In genomic region chr10:35448687-35449662, GRCh38 we compare ENCODE assay signal across 1 cellular context.
TF ChIP-seq lines count a peak whose summit lies in the region.

No MANE protein-coding gene starts in this region.

TF ChIP-seq in HepG2, 621 proteins besides CTCF, POLR2A, EP300 and RAD21 (continued from another document and continues in another):
- no peak for TF ChIP-seq NFAT5 (CRISPR knock-in tag; IDR thresholded peaks at IDR 0.05)
- no peak for TF ChIP-seq SIX4 (CRISPR knock-in tag; IDR thresholded peaks at IDR 0.05)
- 0 out of 2 replicates have a peak, but pooled peaks have one; percentile 36 for TF ChIP-seq ZNF616 (CRISPR knock-in tag; IDR thresholded peaks at IDR 0.05; ENCODE audit: low read depth)
- TF ChIP-seq ZNF160 (CRISPR knock-in tag; IDR thresholded peaks at IDR 0.05), result no peak
- TF ChIP-seq ZNF230 (CRISPR knock-in tag; IDR thresholded peaks at IDR 0.05), result 0 out of 2 replicates have a peak, but pooled peaks have one; percentile 45
- TF ChIP-seq SMC3 (IDR thresholded peaks at IDR 0.05; ENCODE audit: low read length), result no peak
- no peak for TF ChIP-seq PRDM10 (CRISPR knock-in tag; IDR thresholded peaks at IDR 0.05; ENCODE audit: low read depth)
- 0 out of 2 replicates have a peak, but pooled peaks have one; percentile 30 for TF ChIP-seq DPF2 (CRISPR knock-in tag; IDR thresholded peaks at IDR 0.05; ENCODE audit: borderline replicate concordance, low read depth)
- TF ChIP-seq SOX5 (CRISPR knock-in tag; IDR thresholded peaks at IDR 0.05; ENCODE audit: borderline replicate concordance), result peak; percentile 58
- peak; percentile 94 for TF ChIP-seq ZNF263 (CRISPR knock-in tag; IDR thresholded peaks at IDR 0.05)
- TF ChIP-seq, protein P1, sequence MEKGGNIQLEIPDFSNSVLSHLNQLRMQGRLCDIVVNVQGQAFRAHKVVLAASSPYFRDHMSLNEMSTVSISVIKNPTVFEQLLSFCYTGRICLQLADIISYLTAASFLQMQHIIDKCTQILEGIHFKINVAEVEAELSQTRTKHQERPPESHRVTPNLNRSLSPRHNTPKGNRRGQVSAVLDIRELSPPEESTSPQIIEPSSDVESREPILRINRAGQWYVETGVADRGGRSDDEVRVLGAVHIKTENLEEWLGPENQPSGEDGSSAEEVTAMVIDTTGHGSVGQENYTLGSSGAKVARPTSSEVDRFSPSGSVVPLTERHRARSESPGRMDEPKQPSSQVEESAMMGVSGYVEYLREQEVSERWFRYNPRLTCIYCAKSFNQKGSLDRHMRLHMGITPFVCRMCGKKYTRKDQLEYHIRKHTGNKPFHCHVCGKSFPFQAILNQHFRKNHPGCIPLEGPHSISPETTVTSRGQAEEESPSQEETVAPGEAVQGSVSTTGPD (CRISPR knock-in tag; IDR thresholded peaks at IDR 0.05), result peak; percentile 58; the same call in 1 of the 2 replicates
- no peak for TF ChIP-seq NRL (CRISPR knock-in tag; IDR thresholded peaks at IDR 0.05; ENCODE audit: borderline replicate concordance)
- no peak for TF ChIP-seq SMYD3 (CRISPR knock-in tag; IDR thresholded peaks at IDR 0.05)
- no peak for TF ChIP-seq ZNF770 (CRISPR knock-in tag; IDR thresholded peaks at IDR 0.05)
- TF ChIP-seq, protein P2, sequence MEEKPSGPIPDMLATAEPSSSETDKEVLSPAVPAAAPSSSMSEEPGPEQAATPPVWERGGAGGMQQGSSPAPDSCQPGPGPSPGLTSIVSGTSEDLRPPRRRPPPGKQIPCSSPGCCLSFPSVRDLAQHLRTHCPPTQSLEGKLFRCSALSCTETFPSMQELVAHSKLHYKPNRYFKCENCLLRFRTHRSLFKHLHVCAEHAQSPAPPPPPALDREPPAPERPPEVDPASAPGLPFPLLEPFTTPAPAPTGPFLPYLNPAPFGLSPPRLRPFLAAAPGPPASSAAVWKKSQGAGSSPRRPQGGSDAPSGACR (CRISPR knock-in tag; IDR thresholded peaks at IDR 0.05), result 0 out of 2 replicates have a peak, but pooled peaks have one; percentile 66
- no peak for TF ChIP-seq FOXO4 (CRISPR knock-in tag; conservative IDR thresholded peaks at IDR 0.05)
- TF ChIP-seq AKAP8 (CRISPR knock-in tag; IDR thresholded peaks at IDR 0.05), result 0 out of 2 replicates have a peak, but pooled peaks have one; percentile 26
- TF ChIP-seq THAP11 (CRISPR knock-in tag; IDR thresholded peaks at IDR 0.05), result 0 out of 2 replicates have a peak, but pooled peaks have one; percentile 15
- no peak for TF ChIP-seq JARID2 (CRISPR knock-in tag; IDR thresholded peaks at IDR 0.05; ENCODE audit: insufficient replicate concordance)
- TF ChIP-seq, protein P3, sequence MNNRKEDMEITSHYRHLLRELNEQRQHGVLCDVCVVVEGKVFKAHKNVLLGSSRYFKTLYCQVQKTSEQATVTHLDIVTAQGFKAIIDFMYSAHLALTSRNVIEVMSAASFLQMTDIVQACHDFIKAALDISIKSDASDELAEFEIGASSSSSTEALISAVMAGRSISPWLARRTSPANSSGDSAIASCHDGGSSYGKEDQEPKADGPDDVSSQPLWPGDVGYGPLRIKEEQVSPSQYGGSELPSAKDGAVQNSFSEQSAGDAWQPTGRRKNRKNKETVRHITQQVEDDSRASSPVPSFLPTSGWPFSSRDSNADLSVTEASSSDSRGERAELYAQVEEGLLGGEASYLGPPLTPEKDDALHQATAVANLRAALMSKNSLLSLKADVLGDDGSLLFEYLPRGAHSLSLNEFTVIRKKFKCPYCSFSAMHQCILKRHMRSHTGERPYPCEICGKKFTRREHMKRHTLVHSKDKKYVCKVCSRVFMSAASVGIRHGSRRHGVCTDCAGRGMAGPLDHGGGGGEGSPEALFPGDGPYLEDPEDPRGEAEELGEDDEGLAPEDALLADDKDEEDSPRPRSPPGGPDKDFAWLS (CRISPR knock-in tag; IDR thresholded peaks at IDR 0.05; ENCODE audit: borderline replicate concordance), result no peak
- no peak for TF ChIP-seq CBFB (CRISPR knock-in tag; IDR thresholded peaks at IDR 0.05)
- TF ChIP-seq KAT2B (IDR thresholded peaks at IDR 0.05; ENCODE audit: borderline replicate concordance, low read depth, low read length), result no peak
- TF ChIP-seq IKZF4 (CRISPR knock-in tag; IDR thresholded peaks at IDR 0.05; ENCODE audit: borderline replicate concordance, low read depth, not compliant biosample characterization), result no peak
- no peak for TF ChIP-seq ONECUT2 (CRISPR knock-in tag; IDR thresholded peaks at IDR 0.05)
- no peak for TF ChIP-seq MAF1 (CRISPR knock-in tag; IDR thresholded peaks at IDR 0.05; ENCODE audit: borderline replicate concordance)
- no peak for TF ChIP-seq ELF1 (CRISPR knock-in tag; IDR thresholded peaks at IDR 0.05)
- no peak for TF ChIP-seq TEAD2 (CRISPR knock-in tag; IDR thresholded peaks at IDR 0.05)
- no peak for TF ChIP-seq ARID2 (CRISPR knock-in tag; IDR thresholded peaks at IDR 0.05; ENCODE audit: borderline replicate concordance)
- TF ChIP-seq, protein P4, sequence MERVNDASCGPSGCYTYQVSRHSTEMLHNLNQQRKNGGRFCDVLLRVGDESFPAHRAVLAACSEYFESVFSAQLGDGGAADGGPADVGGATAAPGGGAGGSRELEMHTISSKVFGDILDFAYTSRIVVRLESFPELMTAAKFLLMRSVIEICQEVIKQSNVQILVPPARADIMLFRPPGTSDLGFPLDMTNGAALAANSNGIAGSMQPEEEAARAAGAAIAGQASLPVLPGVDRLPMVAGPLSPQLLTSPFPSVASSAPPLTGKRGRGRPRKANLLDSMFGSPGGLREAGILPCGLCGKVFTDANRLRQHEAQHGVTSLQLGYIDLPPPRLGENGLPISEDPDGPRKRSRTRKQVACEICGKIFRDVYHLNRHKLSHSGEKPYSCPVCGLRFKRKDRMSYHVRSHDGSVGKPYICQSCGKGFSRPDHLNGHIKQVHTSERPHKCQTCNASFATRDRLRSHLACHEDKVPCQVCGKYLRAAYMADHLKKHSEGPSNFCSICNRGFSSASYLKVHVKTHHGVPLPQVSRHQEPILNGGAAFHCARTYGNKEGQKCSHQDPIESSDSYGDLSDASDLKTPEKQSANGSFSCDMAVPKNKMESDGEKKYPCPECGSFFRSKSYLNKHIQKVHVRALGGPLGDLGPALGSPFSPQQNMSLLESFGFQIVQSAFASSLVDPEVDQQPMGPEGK (CRISPR knock-in tag; IDR thresholded peaks at IDR 0.05), result peak; percentile 63
- TF ChIP-seq, protein P5, sequence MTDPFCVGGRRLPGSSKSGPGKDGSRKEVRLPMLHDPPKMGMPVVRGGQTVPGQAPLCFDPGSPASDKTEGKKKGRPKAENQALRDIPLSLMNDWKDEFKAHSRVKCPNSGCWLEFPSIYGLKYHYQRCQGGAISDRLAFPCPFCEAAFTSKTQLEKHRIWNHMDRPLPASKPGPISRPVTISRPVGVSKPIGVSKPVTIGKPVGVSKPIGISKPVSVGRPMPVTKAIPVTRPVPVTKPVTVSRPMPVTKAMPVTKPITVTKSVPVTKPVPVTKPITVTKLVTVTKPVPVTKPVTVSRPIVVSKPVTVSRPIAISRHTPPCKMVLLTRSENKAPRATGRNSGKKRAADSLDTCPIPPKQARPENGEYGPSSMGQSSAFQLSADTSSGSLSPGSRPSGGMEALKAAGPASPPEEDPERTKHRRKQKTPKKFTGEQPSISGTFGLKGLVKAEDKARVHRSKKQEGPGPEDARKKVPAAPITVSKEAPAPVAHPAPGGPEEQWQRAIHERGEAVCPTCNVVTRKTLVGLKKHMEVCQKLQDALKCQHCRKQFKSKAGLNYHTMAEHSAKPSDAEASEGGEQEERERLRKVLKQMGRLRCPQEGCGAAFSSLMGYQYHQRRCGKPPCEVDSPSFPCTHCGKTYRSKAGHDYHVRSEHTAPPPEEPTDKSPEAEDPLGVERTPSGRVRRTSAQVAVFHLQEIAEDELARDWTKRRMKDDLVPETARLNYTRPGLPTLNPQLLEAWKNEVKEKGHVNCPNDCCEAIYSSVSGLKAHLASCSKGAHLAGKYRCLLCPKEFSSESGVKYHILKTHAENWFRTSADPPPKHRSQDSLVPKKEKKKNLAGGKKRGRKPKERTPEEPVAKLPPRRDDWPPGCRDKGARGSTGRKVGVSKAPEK (CRISPR knock-in tag; IDR thresholded peaks at IDR 0.05; ENCODE audit: borderline replicate concordance), result no peak
- TF ChIP-seq, protein P6, sequence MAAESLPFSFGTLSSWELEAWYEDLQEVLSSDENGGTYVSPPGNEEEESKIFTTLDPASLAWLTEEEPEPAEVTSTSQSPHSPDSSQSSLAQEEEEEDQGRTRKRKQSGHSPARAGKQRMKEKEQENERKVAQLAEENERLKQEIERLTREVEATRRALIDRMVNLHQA (CRISPR knock-in tag; IDR thresholded peaks at IDR 0.05), result no peak
- TF ChIP-seq NONO (IDR thresholded peaks at IDR 0.05), result no peak
- TF ChIP-seq NONO (CRISPR knock-in tag; conservative IDR thresholded peaks at IDR 0.05), result no peak
- 0 out of 2 replicates have a peak, but pooled peaks have one; percentile 7 for TF ChIP-seq PHF21A (CRISPR knock-in tag; IDR thresholded peaks at IDR 0.05)
